Comparison of ENCODE assay signal across 11 cellular contexts in the genomic region with DNA sequence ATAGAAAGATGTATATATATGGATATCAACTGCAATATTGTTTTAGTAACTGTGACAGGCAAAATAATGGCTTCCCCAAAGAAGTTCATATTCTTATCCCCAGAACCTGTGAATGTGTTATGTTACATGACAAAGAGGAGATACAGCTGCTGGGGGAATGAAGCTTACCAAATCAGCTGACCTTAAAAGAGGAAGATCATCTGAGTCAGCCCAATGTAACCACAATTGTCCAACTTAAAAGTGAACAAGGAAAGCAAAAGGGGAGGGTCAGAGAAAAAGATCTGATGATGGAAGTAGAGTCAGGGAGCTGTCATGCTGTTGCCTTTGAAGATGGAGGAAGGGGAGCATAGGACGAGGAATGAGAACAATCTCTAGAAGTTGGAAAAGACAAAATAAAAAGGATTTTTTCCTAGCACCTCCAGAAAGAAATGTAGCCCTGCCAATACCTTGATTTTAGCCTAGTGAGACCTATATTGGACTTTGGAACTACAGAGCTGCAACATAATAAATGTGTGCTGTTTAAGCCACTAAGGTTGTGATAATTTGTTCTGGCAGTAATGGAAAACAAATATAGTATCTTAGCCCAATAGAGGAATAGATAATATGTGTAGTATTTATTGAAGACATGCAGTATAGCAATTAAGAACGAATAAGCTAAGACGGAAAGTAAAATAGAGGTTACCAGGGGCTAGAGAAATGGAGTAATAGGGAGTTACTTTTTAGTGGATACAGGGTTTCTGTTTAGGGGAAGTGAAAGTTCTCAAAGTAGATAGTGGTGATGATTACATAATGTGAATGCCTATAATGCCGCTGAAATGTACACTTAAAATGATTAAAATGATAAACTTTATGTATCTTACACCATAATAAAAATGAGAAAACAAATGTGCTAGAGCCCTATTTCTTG.
DNase-seq lines count a peak whose midpoint lies in the region; ATAC-seq and TF ChIP-seq lines count a peak whose summit lies in the region.
"Had no signal": no experiment of that assay in that cellular context is flagged by ENCODE, and none has a peak within 500 bp of the region (broad histone marks: within the 10 kb centered on the region; RNA-seq: fewer than 3 reads in every experiment).

No MANE protein-coding gene starts in this region.

- H3K27ac ChIP-seq in esophagus muscularis mucosa (replicated peaks in 1 of 4) (peak overlapping the region in 3 of 4 donors; percentile 5 to 39 (median 6)), transverse colon (peak overlapping the region in 3 of 4 donors; percentile 8 to 52 (median 25)), ascending aorta (no peak overlapping the region)

- H3K27me3 ChIP-seq in esophagus muscularis mucosa (no peaks in the 10 kb centered on the region), transverse colon (no peaks in the 10 kb centered on the region), ascending aorta (no peaks in the 10 kb centered on the region)

- H3K36me3 Mint-ChIP-seq in activated naive CD8-positive, alpha-beta T cell treated with anti-CD3 and anti-CD28 coated beads, Interleukin-2, amount 50 U/mL, for 24 hours (ENCODE audit: low read depth): no peaks in the 10 kb centered on the region
- H3K36me3 Mint-ChIP-seq: activated naive CD8-positive, alpha-beta T cell treated with anti-CD3 and anti-CD28 coated beads, Interleukin-2, amount 10 ng/mL, durations not matched to agents 7 days and 5 days had no signal

- H3K4me3 Mint-ChIP-seq in activated naive CD8-positive, alpha-beta T cell treated with anti-CD3 and anti-CD28 coated beads, Interleukin-2, amount 50 U/mL, for 24 hours: no peak overlapping the region
- H3K4me3 Mint-ChIP-seq: activated naive CD8-positive, alpha-beta T cell treated with anti-CD3 and anti-CD28 coated beads, Interleukin-2, amount 10 ng/mL, durations not matched to agents 7 days and 5 days had no signal

- no peak for TF ChIP-seq CTCF in esophagus muscularis mucosa (IDR thresholded peaks at IDR 0.05)
- TF ChIP-seq CTCF in transverse colon (IDR thresholded peaks at IDR 0.05): no peak
- TF ChIP-seq CTCF in ascending aorta (IDR thresholded peaks at IDR 0.05): no peak

- DNase-seq in Right ventricle myocardium inferior (ENCODE audit: missing footprints): no peak
- no peak for DNase-seq in cardiac septum (ENCODE audit: low spot score)
- DNase-seq in M059J (ENCODE audit: low read depth): peak; percentile 78
- no peak for DNase-seq in esophagus muscularis mucosa (ENCODE audit: extremely low spot score)
- DNase-seq in transverse colon: no peak
- no peak for DNase-seq in activated naive CD8-positive, alpha-beta T cell treated with anti-CD3 and anti-CD28 coated beads, Interleukin-2, amount 50 U/mL, for 24 hours
- no peak for DNase-seq in NCI-H1694 treated with DMSO at 0.1 percent for 48 hours (lab: John Stamatoyannopoulos, UW)
- DNase-seq in ascending aorta (ENCODE audit: low spot score in 2 of 2): no peak
- DNase-seq: ACHN; activated naive CD8-positive, alpha-beta T cell treated with anti-CD3 and anti-CD28 coated beads, Interleukin-2, amount 10 ng/mL, durations not matched to agents 7 days and 5 days; stimulated activated CD4-positive, alpha-beta T cell treated with anti-CD3 and anti-CD28 coated beads, Interleukin-15, amount 100 ng/mL, for 24 hours had no signal

- no peak overlapping the region for H3K27ac Mint-ChIP-seq in activated naive CD8-positive, alpha-beta T cell treated with anti-CD3 and anti-CD28 coated beads, Interleukin-2, amount 50 U/mL, for 24 hours
- H3K27ac Mint-ChIP-seq: activated naive CD8-positive, alpha-beta T cell treated with anti-CD3 and anti-CD28 coated beads, Interleukin-2, amount 10 ng/mL, durations not matched to agents 7 days and 5 days had no signal

- H3K27me3 Mint-ChIP-seq in activated naive CD8-positive, alpha-beta T cell treated with anti-CD3 and anti-CD28 coated beads, Interleukin-2, amount 50 U/mL, for 24 hours: no peaks in the 10 kb centered on the region

- 63% methylated on average over 4 of the region's 4 CpGs for WGBS in esophagus muscularis mucosa
- WGBS in transverse colon (ENCODE audit: low coverage in 1 of 2), 2 donors: 31 to 45% methylated on average over 3 to 4 of the region's 4 CpGs

- no peak for TF ChIP-seq EP300 in esophagus muscularis mucosa (IDR thresholded peaks at IDR 0.05)
- no peak for TF ChIP-seq EP300 in transverse colon (IDR thresholded peaks at IDR 0.05; ENCODE audit: low read depth)

- peak; percentile 16 for ATAC-seq in Right ventricle myocardium inferior
- no peak for ATAC-seq in activated naive CD8-positive, alpha-beta T cell treated with anti-CD3 and anti-CD28 coated beads, Interleukin-2, amount 50 U/mL, for 24 hours

- H3K9me3 Mint-ChIP-seq in activated naive CD8-positive, alpha-beta T cell treated with anti-CD3 and anti-CD28 coated beads, Interleukin-2, amount 50 U/mL, for 24 hours: no peaks in the 10 kb centered on the region
- H3K9me3 Mint-ChIP-seq: activated naive CD8-positive, alpha-beta T cell treated with anti-CD3 and anti-CD28 coated beads, Interleukin-2, amount 10 ng/mL, durations not matched to agents 7 days and 5 days had no signal

- peaks cover 0 to 16% (median 5%) of the 10 kb centered on the region in 4 donors for H3K4me1 ChIP-seq in esophagus muscularis mucosa
- peaks cover 7 to 28% (median 19%) of the 10 kb centered on the region in 4 donors for H3K4me1 ChIP-seq in transverse colon
- no peaks in the 10 kb centered on the region for H3K4me1 ChIP-seq in ascending aorta

- H3K4me3 ChIP-seq in esophagus muscularis mucosa (no peak overlapping the region), transverse colon (no peak overlapping the region), ascending aorta (no peak overlapping the region)

- H3K4me1 Mint-ChIP-seq in activated naive CD8-positive, alpha-beta T cell treated with anti-CD3 and anti-CD28 coated beads, Interleukin-2, amount 50 U/mL, for 24 hours: peaks cover 24% of the 10 kb centered on the region

- in situ Hi-C loops in transverse colon (cut with MboI; ENCODE audit: low pct_ligation_motif_present in 1 of 4, low pct_unique_long_range_greater_than_20kb in 1 of 4, low sequenced_read_pairs in 3 of 4): no loop called here

- TF ChIP-seq POLR2A in esophagus muscularis mucosa (IDR thresholded peaks at IDR 0.05; ENCODE audit: low read depth) (no peak), transverse colon (IDR thresholded peaks at IDR 0.05) (no peak)

- H3K9me3 ChIP-seq in esophagus muscularis mucosa (no peaks in the 10 kb centered on the region), transverse colon (no peaks in the 10 kb centered on the region), ascending aorta (no peaks in the 10 kb centered on the region)

- H3K36me3 ChIP-seq in esophagus muscularis mucosa (no peaks in the 10 kb centered on the region), transverse colon (no peaks in the 10 kb centered on the region), ascending aorta (no peaks in the 10 kb centered on the region)

- intact Hi-C loops in Right ventricle myocardium inferior (cut with DNase I): no loop called here
- intact Hi-C loops in cardiac septum (cut with DNase I): no loop called here
- intact Hi-C loops in esophagus muscularis mucosa (cut with DNase I): no loop called here
- intact Hi-C loops in transverse colon (cut with DNase I; ENCODE audit: low total_unique reads): no loop called here
- intact Hi-C loops in ascending aorta (cut with DNase I): no loop called here

Comparison
In these comparisons a context has a peak if more than half of its experiments do, and no peak if none do; other contexts are left out.
1. H3K27ac ChIP-seq: peak in esophagus muscularis mucosa (3 of 4) and transverse colon (3 of 4); none in ascending aorta (0 of 2).